ENCODE assay signal across 16 cellular contexts in genomic region chr10:85650791-85651506, GRCh38.
DNase-seq lines count a peak whose midpoint lies in the region; ATAC-seq, FAIRE-seq and TF ChIP-seq lines count a peak whose summit lies in the region.
"Had no signal": no experiment of that assay in that cellular context is flagged by ENCODE, and none has a peak within 500 bp of the region (broad histone marks: within the 10 kb centered on the region; RNA-seq: fewer than 3 reads in every experiment).

No MANE protein-coding gene starts in this region.

- in situ Hi-C loops in gastrocnemius medialis (cut with MboI; ENCODE audit: low sequenced_read_pairs in 4 of 4), result no loop called here

- dilution Hi-C loops in keratinocyte (cut with MboI; ENCODE audit: extremely low pct_ligation_motif_present, low sequenced_read_pairs), result no loop called here

- peak; percentile 44 for FAIRE-seq in keratinocyte (lab: Jason Lieb, UNC)

- no peaks in the 10 kb centered on the region for H3K9me1 ChIP-seq in keratinocyte (ENCODE audit: control insufficient read depth, extremely low read depth, insufficient read depth, low read length)

- H3K9me3 ChIP-seq in keratinocyte (ENCODE audit: control insufficient read depth, low read depth, low read length), result no peaks in the 10 kb centered on the region
- no peaks in the 10 kb centered on the region for H3K9me3 ChIP-seq in suprapubic skin
- no peaks in the 10 kb centered on the region for H3K9me3 ChIP-seq in gastrocnemius medialis

- DNase-seq in SW480 (ENCODE audit: low spot score) (peak; percentile 2), keratinocyte (ENCODE audit: low read depth, low spot score) (no peak), suprapubic skin (ENCODE audit: low spot score in 2 of 2) (no peak), NCI-H446 treated with DMSO at 0.1 percent for 48 hours (lab: John Stamatoyannopoulos, UW) (no peak), activated gamma-delta T cell (lab: John Stamatoyannopoulos, UW) (no peak), gastrocnemius medialis (no peak)
- DNase-seq: DMS79 treated with DMSO at 0.1 percent for 48 hours, GM23248, HCEC 1CT, NCI-H187 treated with DMSO at 0.1 percent for 48 hours, NCI-H226, NCI-H524 treated with DMSO at 0.1 percent for 48 hours, PC-9, SIG-M5 had no signal

- TF ChIP-seq POLR2A in suprapubic skin (IDR thresholded peaks at IDR 0.05), result no peak
- no peak for TF ChIP-seq POLR2A in gastrocnemius medialis (IDR thresholded peaks at IDR 0.05)

- no peak for TF ChIP-seq EP300 in suprapubic skin (IDR thresholded peaks at IDR 0.05)

- TF ChIP-seq CTCF in keratinocyte (optimal IDR thresholded peaks at IDR 0.05 in 1 of 3, IDR thresholded peaks at IDR 0.05 in 1 of 3, conservative IDR thresholded peaks at IDR 0.05 in 1 of 3; ENCODE audit: extremely low read depth in 1 of 3, insufficient read depth in 2 of 3, low read length in 3 of 3), result no peak
- no peak for TF ChIP-seq CTCF in suprapubic skin (IDR thresholded peaks at IDR 0.05)
- no peak for TF ChIP-seq CTCF in gastrocnemius medialis (IDR thresholded peaks at IDR 0.05 in 4 of 5, conservative IDR thresholded peaks at IDR 0.05 in 1 of 5)

- H3K4me2 ChIP-seq in keratinocyte (ENCODE audit: control insufficient read depth, extremely low read depth, insufficient read depth, low read depth, low read length), result no peak overlapping the region
- H3K4me2 ChIP-seq: PC-9 had no signal

- H3K27ac ChIP-seq in keratinocyte (ENCODE audit: control insufficient read depth, insufficient read depth, low read length) (no peak overlapping the region), suprapubic skin (peak overlapping the region; percentile 49), gastrocnemius medialis (no peak overlapping the region)
- H3K27ac ChIP-seq: GM23248, PC-9, RWPE1 had no signal

- no peaks in the 10 kb centered on the region for H3K36me3 ChIP-seq in keratinocyte (ENCODE audit: control insufficient read depth in 2 of 2, extremely low read depth in 1 of 2, insufficient read depth in 2 of 2, low read length in 2 of 2)
- H3K36me3 ChIP-seq in suprapubic skin, result no peaks in the 10 kb centered on the region
- no peaks in the 10 kb centered on the region for H3K36me3 ChIP-seq in gastrocnemius medialis

- intact Hi-C loops in gastrocnemius medialis (cut with DNase I; ENCODE audit: low total_unique reads), result no loop called here

- no CpG with 5 or more reads among the region's 1 CpG for WGBS in suprapubic skin

- ATAC-seq in GM19324 (IDR thresholded peaks at IDR 0.05; ENCODE audit: low FRiP score, unreplicated experiment) (peak; percentile 44), gastrocnemius medialis (no peak)

- no peak overlapping the region for H2AFZ ChIP-seq in keratinocyte (ENCODE audit: control insufficient read depth, low read length)
- H2AFZ ChIP-seq: GM23248, PC-9 had no signal

- H3K27me3 ChIP-seq in keratinocyte (ENCODE audit: control insufficient read depth, extremely low read depth, insufficient read depth, low read length) (no peaks in the 10 kb centered on the region), suprapubic skin (no peaks in the 10 kb centered on the region), gastrocnemius medialis (peaks cover 0 to 2% (median 0%) of the 10 kb centered on the region in 3 donors)

- no peaks in the 10 kb centered on the region for H3K79me2 ChIP-seq in keratinocyte (ENCODE audit: control insufficient read depth, insufficient read depth, low read length)

- H4K20me1 ChIP-seq in keratinocyte (ENCODE audit: control insufficient read depth, extremely low read depth, insufficient read depth, low read length), result no peaks in the 10 kb centered on the region

- H3K4me3 ChIP-seq in keratinocyte (ENCODE audit: control insufficient read depth in 2 of 3, extremely low read depth in 1 of 3, insufficient read depth in 2 of 3, low read depth in 1 of 3, low read length in 3 of 3) (no peak overlapping the region), suprapubic skin (no peak overlapping the region), gastrocnemius medialis (no peak overlapping the region)
- H3K4me3 ChIP-seq: GM23248, PC-9 had no signal

- H3K4me1 ChIP-seq in keratinocyte (ENCODE audit: control insufficient read depth, extremely low read depth, insufficient read depth, low read length) (peaks cover 12% of the 10 kb centered on the region), suprapubic skin (peaks cover 41% of the 10 kb centered on the region), gastrocnemius medialis (no peaks in the 10 kb centered on the region)

- H3K9ac ChIP-seq in keratinocyte (ENCODE audit: control insufficient read depth, extremely low read depth, insufficient read depth, low read length), result no peak overlapping the region
- H3K9ac ChIP-seq: GM23248 had no signal
